ENCODE assay signal across 8 cellular contexts in the genomic region with DNA sequence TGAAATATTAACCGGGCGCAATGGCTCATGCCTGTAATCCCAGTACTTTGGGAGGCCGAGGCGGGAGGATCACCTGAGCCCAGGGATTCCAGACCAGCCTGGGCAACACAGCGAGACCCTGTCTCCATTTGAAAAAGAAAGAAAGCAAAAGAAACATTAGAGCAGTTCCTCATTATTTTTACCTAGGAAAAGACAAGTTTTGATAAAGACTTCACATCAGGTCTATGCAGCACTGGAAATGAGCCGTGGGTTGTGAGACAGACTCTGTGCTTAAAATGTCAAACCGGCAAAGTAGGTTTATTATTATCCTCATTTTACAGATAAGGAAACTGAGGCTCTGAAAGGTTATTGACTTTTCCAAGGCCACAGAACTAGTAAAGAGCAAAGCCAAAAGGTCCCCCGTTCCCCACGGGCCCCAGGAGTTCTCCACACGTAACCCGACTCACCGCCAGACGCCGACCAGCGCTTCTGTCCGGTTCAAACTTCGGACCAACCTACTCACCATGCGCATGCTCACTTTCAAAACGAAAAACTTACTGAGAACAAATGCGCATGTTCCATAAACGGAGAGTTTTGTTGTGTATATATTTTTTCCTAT. TPM values are rescaled to one million over a fixed set of nuclear protein-coding genes. Genes with fewer than 3 reads are reported as not detected.
A peak's percentile ranks its signal among the peaks of the same experiment; 100 is the strongest.
DNase-seq lines count a peak whose midpoint lies in the region; ATAC-seq and TF ChIP-seq lines count a peak whose summit lies in the region.

No MANE protein-coding gene starts in this region.

- H3K9ac ChIP-seq in neural progenitor cell: peak overlapping the region; percentile 11

- WGBS in esophagus, 2 donors: 5 to 6% methylated on average over 21 of the region's 21 CpGs

- peak; percentile 51 for ATAC-seq in GM18861 (IDR thresholded peaks at IDR 0.05; ENCODE audit: unreplicated experiment)
- ATAC-seq in HG02870 (IDR thresholded peaks at IDR 0.05; ENCODE audit: unreplicated experiment): peak; percentile 52
- peak; percentile 78 for ATAC-seq in SK-N-SH treated with all-trans-retinoic acid at 6 μM for 48 hours

- no peak for DNase-seq in neural progenitor cell (ENCODE audit: low spot score)
- DNase-seq in midbrain (lab: John Stamatoyannopoulos, UW): no peak
- no peak for DNase-seq in GM10266 (ENCODE audit: extremely low spot score)
- no peak for DNase-seq in NCI-H2196 treated with DMSO at 0.1 percent for 48 hours (lab: John Stamatoyannopoulos, UW; ENCODE audit: unreplicated experiment)

- peaks cover 2% of the 10 kb centered on the region for H3K27me3 Mint-ChIP-seq in neural progenitor cell (ENCODE audit: insufficient read depth, low read depth)

- H2AFZ ChIP-seq in neural progenitor cell (replicated peaks): peak overlapping the region; percentile 95

- H3K4me2 ChIP-seq in neural progenitor cell: peak overlapping the region; percentile 77

- peak overlapping the region; percentile 70 to 91 for H3K4me3 ChIP-seq in esophagus (ENCODE audit: low read depth in 1 of 2, low read length in 2 of 2)
- peak overlapping the region; percentile 83 for H3K4me3 ChIP-seq in neural progenitor cell

- H3K4me1 ChIP-seq in esophagus (ENCODE audit: control insufficient read depth in 2 of 2, insufficient read depth in 2 of 2, low read length in 1 of 2): peaks cover 0 to 4% of the 10 kb centered on the region in 2 donors
- peaks cover 15% of the 10 kb centered on the region for H3K4me1 ChIP-seq in neural progenitor cell

- H3K27ac ChIP-seq in esophagus (ENCODE audit: low read depth in 2 of 2, low read length in 1 of 2): peak overlapping the region; percentile 87 to 90
- no peak overlapping the region for H3K27ac ChIP-seq in neural progenitor cell

- H3K27ac Mint-ChIP-seq in neural progenitor cell: peak overlapping the region; percentile 88

- no peaks in the 10 kb centered on the region for H3F3A ChIP-seq in neural progenitor cell (ENCODE audit: low read depth)

- H3K4me1 Mint-ChIP-seq in neural progenitor cell: peaks cover 21% of the 10 kb centered on the region

- H3K9me3 ChIP-seq in esophagus (ENCODE audit: control insufficient read depth in 2 of 2, insufficient read depth in 1 of 2, low read depth in 1 of 2, low read length in 1 of 2) (no peaks in the 10 kb centered on the region), neural progenitor cell (ENCODE audit: low read depth) (no peaks in the 10 kb centered on the region)

- TF ChIP-seq CTCF in neural progenitor cell (IDR thresholded peaks at IDR 0.05): no peak
- no peak for TF ChIP-seq CTCF in GM10266 (IDR thresholded peaks at IDR 0.05; ENCODE audit: control insufficient read depth, insufficient read depth, low read depth, missing control alignments)

- H4K20me1 ChIP-seq in neural progenitor cell (ENCODE audit: low read depth): peaks cover 9% of the 10 kb centered on the region

- peaks cover 65% of the 10 kb centered on the region for H3K79me2 ChIP-seq in neural progenitor cell (ENCODE audit: low read depth)

- peaks cover 10% of the 10 kb centered on the region for H3K36me3 Mint-ChIP-seq in neural progenitor cell

- no peaks in the 10 kb centered on the region for H3K9me3 Mint-ChIP-seq in neural progenitor cell

- H3K36me3 ChIP-seq in esophagus (ENCODE audit: control insufficient read depth in 2 of 2, insufficient read depth in 2 of 2, low read length in 1 of 2): peaks cover 0 to 4% of the 10 kb centered on the region in 2 donors
- no peaks in the 10 kb centered on the region for H3K36me3 ChIP-seq in neural progenitor cell

- no peaks in the 10 kb centered on the region for H3K27me3 ChIP-seq in esophagus (ENCODE audit: control insufficient read depth in 1 of 2, insufficient read depth in 2 of 2, low read length in 2 of 2)
- H3K27me3 ChIP-seq in neural progenitor cell: no peaks in the 10 kb centered on the region

- H3K4me3 Mint-ChIP-seq in neural progenitor cell: peak overlapping the region; percentile 98

TF ChIP-seq in SK-N-SH treated with all-trans-retinoic acid at 6 μM for 48 hours, 23 proteins besides CTCF, POLR2A, EP300 and RAD21:
- TF ChIP-seq ISL1 (CRISPR knock-in tag; IDR thresholded peaks at IDR 0.05): no peak
- TF ChIP-seq, protein P1, sequence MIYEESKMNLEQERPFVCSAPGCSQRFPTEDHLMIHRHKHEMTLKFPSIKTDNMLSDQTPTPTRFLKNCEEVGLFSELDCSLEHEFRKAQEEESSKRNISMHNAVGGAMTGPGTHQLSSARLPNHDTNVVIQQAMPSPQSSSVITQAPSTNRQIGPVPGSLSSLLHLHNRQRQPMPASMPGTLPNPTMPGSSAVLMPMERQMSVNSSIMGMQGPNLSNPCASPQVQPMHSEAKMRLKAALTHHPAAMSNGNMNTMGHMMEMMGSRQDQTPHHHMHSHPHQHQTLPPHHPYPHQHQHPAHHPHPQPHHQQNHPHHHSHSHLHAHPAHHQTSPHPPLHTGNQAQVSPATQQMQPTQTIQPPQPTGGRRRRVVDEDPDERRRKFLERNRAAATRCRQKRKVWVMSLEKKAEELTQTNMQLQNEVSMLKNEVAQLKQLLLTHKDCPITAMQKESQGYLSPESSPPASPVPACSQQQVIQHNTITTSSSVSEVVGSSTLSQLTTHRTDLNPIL (CRISPR knock-in tag; IDR thresholded peaks at IDR 0.05; ENCODE audit: low read depth): no peak
- TF ChIP-seq, protein P2, sequence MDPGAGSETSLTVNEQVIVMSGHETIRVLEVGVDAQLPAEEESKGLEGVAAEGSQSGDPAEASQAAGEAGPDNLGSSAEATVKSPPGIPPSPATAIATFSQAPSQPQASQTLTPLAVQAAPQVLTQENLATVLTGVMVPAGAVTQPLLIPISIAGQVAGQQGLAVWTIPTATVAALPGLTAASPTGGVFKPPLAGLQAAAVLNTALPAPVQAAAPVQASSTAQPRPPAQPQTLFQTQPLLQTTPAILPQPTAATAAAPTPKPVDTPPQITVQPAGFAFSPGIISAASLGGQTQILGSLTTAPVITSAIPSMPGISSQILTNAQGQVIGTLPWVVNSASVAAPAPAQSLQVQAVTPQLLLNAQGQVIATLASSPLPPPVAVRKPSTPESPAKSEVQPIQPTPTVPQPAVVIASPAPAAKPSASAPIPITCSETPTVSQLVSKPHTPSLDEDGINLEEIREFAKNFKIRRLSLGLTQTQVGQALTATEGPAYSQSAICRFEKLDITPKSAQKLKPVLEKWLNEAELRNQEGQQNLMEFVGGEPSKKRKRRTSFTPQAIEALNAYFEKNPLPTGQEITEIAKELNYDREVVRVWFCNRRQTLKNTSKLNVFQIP (CRISPR knock-in tag; IDR thresholded peaks at IDR 0.05; ENCODE audit: borderline replicate concordance, low read depth): 0 out of 2 replicates have a peak, but pooled peaks have one; percentile 44
- no peak for TF ChIP-seq GLIS3 (CRISPR knock-in tag; IDR thresholded peaks at IDR 0.05)
- peak; percentile 58; the same call in 1 of the 2 replicates for TF ChIP-seq ZNF8 (CRISPR knock-in tag; IDR thresholded peaks at IDR 0.05)
TF ChIP-seq in SK-N-SH treated with all-trans-retinoic acid at 6 μM for 48 hours: peak in this region for 2.

RNA-seq across cellular contexts. Expression of a gene that starts 0.4 kb away (rescaled TPM):
- 1 to 10 TPM; 7.1 to 8.4 TPM for polyA plus RNA-seq in esophagus
- 15.5 and 32.6 TPM in 2 replicates for total RNA-seq in neural progenitor cell (ENCODE audit: low replicate concordance)

RNA-seq across cellular contexts. Expression of a gene that starts 0.6 kb away (rescaled TPM):
- polyA plus RNA-seq in esophagus: 10 to 100 TPM; 13.2 to 13.5 TPM
- total RNA-seq in neural progenitor cell (ENCODE audit: low replicate concordance): 15.5 and 18.7 TPM in 2 replicates
